Comparison of ENCODE assay signal across 8 cellular contexts in the genomic region with DNA sequence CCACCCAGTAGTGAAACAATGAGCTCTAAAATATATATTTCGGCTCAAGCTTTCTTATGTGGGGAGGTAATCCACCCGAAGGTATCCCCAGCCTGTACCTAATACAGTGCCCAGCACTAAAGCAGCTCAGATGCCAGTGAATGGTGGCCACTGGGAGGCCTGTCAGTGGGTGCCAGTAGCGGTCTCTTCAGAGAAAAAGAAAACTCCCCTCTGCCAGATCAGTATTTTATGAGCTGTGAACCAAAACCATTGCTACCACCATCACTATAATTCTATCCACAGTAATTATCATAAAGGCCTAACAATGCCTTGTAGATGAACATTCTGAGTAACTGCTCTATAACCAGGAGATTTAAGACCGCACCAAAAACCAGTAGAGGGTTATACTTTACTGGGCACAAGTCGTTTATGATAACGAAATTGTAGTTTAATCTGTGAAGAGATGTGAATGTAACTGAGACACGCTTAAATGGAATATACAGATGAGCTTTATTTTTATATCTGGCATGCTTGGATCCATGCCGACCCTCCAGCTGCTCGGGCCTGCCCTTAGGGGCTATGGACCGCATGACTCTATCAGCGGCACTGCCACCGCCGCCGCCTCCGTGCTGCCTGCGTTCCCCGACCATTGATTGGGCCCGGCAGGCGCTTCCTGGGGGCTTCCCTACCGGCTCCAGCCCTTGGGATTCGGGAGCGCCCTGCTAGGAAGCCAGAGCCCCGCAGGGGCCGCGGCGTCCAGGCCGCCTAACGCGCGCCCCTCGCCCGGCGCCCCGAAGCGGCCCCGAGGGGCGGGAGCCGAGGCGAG. TPM values are rescaled to one million over a fixed set of nuclear protein-coding genes. Genes with fewer than 3 reads are reported as not detected.
DNase-seq lines count a peak whose midpoint lies in the region; ATAC-seq and TF ChIP-seq lines count a peak whose summit lies in the region.

No MANE protein-coding gene starts in this region.

- H2BK12ac ChIP-seq in neuronal stem cell (ENCODE audit: low read length), result no peak overlapping the region

- H2BK5ac ChIP-seq in neuronal stem cell (ENCODE audit: low read length), result no peak overlapping the region

- H3K18ac ChIP-seq in neuronal stem cell (ENCODE audit: low read length), result peak overlapping the region; percentile 94

- H3K4me3 Mint-ChIP-seq in activated naive CD4-positive, alpha-beta T cell treated with anti-CD3 and anti-CD28 coated beads, Interleukin-2, amount 50 U/mL, for 24 hours, result peak overlapping the region; percentile 92

- H3K4ac ChIP-seq in neuronal stem cell (ENCODE audit: low read length), result no peak overlapping the region

- peak overlapping the region; percentile 89 for H2BK15ac ChIP-seq in neuronal stem cell (ENCODE audit: low read length)

- peak overlapping the region; percentile 74 for H3K9ac ChIP-seq in NT2/D1 (ENCODE audit: insufficient read length, low read depth)
- no peak overlapping the region for H3K9ac ChIP-seq in neuronal stem cell (ENCODE audit: low read depth, low read length, poor library complexity)

- no peak for TF ChIP-seq EP300 in gastroesophageal sphincter (IDR thresholded peaks at IDR 0.05)

- H3K4me1 Mint-ChIP-seq in activated naive CD4-positive, alpha-beta T cell treated with anti-CD3 and anti-CD28 coated beads, Interleukin-2, amount 50 U/mL, for 24 hours, result peaks cover 24% of the 10 kb centered on the region

- H3K4me2 ChIP-seq in neuronal stem cell (ENCODE audit: insufficient read depth, low read length, poor library complexity, severe bottlenecking), result peak overlapping the region; percentile 89

- H4K91ac ChIP-seq in neuronal stem cell (ENCODE audit: low read depth, low read length, poor library complexity), result no peak overlapping the region

- H3K27ac ChIP-seq in gastroesophageal sphincter, result peak overlapping the region; percentile 97 to 99 (median 98)
- H3K27ac ChIP-seq in neuronal stem cell (replicated peaks; ENCODE audit: low read length), result no peak overlapping the region

- H3K23ac ChIP-seq in neuronal stem cell (ENCODE audit: low read depth, low read length, poor library complexity), result no peak overlapping the region

- H3K36me3 ChIP-seq in NT2/D1 (ENCODE audit: insufficient read depth, insufficient read length, low read length) (no peaks in the 10 kb centered on the region), gastroesophageal sphincter (no peaks in the 10 kb centered on the region), neuronal stem cell (replicated peaks in 1 of 2; ENCODE audit: control insufficient read depth in 2 of 2, insufficient read depth in 2 of 2, low read length in 2 of 2) (no peaks in the 10 kb centered on the region)

- ATAC-seq in GM19324 (IDR thresholded peaks at IDR 0.05; ENCODE audit: low FRiP score, unreplicated experiment) (peak; percentile 21), HG03280 (IDR thresholded peaks at IDR 0.05; ENCODE audit: unreplicated experiment) (peak; percentile 27), gastroesophageal sphincter (peak; percentile 35)

- H3K27me3 ChIP-seq in NT2/D1 (ENCODE audit: insufficient read depth, insufficient read length), result no peaks in the 10 kb centered on the region
- H3K27me3 ChIP-seq in gastroesophageal sphincter, result no peaks in the 10 kb centered on the region
- no peaks in the 10 kb centered on the region for H3K27me3 ChIP-seq in neuronal stem cell (ENCODE audit: control insufficient read depth in 3 of 3, insufficient read depth in 3 of 3, low read depth in 1 of 3, low read length in 3 of 3)

- H2AK5ac ChIP-seq in neuronal stem cell (ENCODE audit: low read depth, low read length), result no peak overlapping the region

- H3K14ac ChIP-seq in neuronal stem cell (ENCODE audit: low read length), result no peak overlapping the region

- peak overlapping the region; percentile 99 for H3K27ac Mint-ChIP-seq in activated naive CD4-positive, alpha-beta T cell treated with anti-CD3 and anti-CD28 coated beads, Interleukin-2, amount 50 U/mL, for 24 hours

- 11 to 17% methylated on average over 7 to 8 of the region's 39 CpGs for WGBS in gastroesophageal sphincter (ENCODE audit: low coverage in 1 of 2), 2 donors
- WGBS in neuronal stem cell (ENCODE audit: extremely low coverage in 2 of 2, insufficient read length in 2 of 2, insufficient replicate concordance in 1 of 2), 2 donors, result no CpG with 5 or more reads among the region's 39 CpGs

- H3K4me1 ChIP-seq in NT2/D1 (ENCODE audit: insufficient read depth, insufficient read length), result no peaks in the 10 kb centered on the region
- peaks cover 3 to 56% (median 10%) of the 10 kb centered on the region in 3 donors for H3K4me1 ChIP-seq in gastroesophageal sphincter
- H3K4me1 ChIP-seq in neuronal stem cell (ENCODE audit: control insufficient read depth in 2 of 2, insufficient read depth in 1 of 2, low read depth in 1 of 2, low read length in 2 of 2), result peaks cover 0 to 4% of the 10 kb centered on the region in 2 donors

- peak overlapping the region; percentile 98 for H2AFZ ChIP-seq in neuronal stem cell (ENCODE audit: low read length)

- H3K4me3 ChIP-seq in NT2/D1 (ENCODE audit: insufficient read length, low read depth) (peak overlapping the region; percentile 58), gastroesophageal sphincter (peak overlapping the region; percentile 44 to 92), neuronal stem cell (ENCODE audit: low read length in 2 of 2) (peak overlapping the region; percentile 80 to 90)

- H3K79me1 ChIP-seq in neuronal stem cell (ENCODE audit: low read depth, low read length), result no peaks in the 10 kb centered on the region

- H3K9me3 Mint-ChIP-seq in activated naive CD4-positive, alpha-beta T cell treated with anti-CD3 and anti-CD28 coated beads, Interleukin-2, amount 50 U/mL, for 24 hours, result no peaks in the 10 kb centered on the region

- H3K9me3 ChIP-seq in NT2/D1 (ENCODE audit: insufficient read depth, low read length) (no peaks in the 10 kb centered on the region; the same call in 1 of the 2 replicates), gastroesophageal sphincter (no peaks in the 10 kb centered on the region), neuronal stem cell (replicated peaks in 1 of 2; ENCODE audit: control insufficient read depth in 2 of 2, insufficient read depth in 1 of 2, low read depth in 1 of 2, low read length in 2 of 2) (peaks cover 2 to 3% of the 10 kb centered on the region in 2 donors)

- peaks cover 21% of the 10 kb centered on the region for H3K36me3 Mint-ChIP-seq in activated naive CD4-positive, alpha-beta T cell treated with anti-CD3 and anti-CD28 coated beads, Interleukin-2, amount 50 U/mL, for 24 hours

- DNase-seq in CD1c-positive myeloid dendritic cell (ENCODE audit: extremely low spot score) (peak; percentile 22), NT2/D1 (ENCODE audit: low read depth, low spot score) (no peak), neuronal stem cell (ENCODE audit: low spot score) (peak; percentile 11), iPS-NIHi11 (ENCODE audit: low spot score) (no peak)

- peak in 1 of 2 donors; percentile 34 for TF ChIP-seq POLR2A in gastroesophageal sphincter (IDR thresholded peaks at IDR 0.05)

- no peak overlapping the region for H2BK120ac ChIP-seq in neuronal stem cell (ENCODE audit: low read depth, low read length)

- TF ChIP-seq CTCF in gastroesophageal sphincter (IDR thresholded peaks at IDR 0.05), result peak in 1 of 4 experiments; percentile 32

- H4K8ac ChIP-seq in neuronal stem cell (ENCODE audit: low read depth, low read length), result no peak overlapping the region

- H3K27me3 Mint-ChIP-seq in activated naive CD4-positive, alpha-beta T cell treated with anti-CD3 and anti-CD28 coated beads, Interleukin-2, amount 50 U/mL, for 24 hours, result no peaks in the 10 kb centered on the region

RNA-seq across cellular contexts. Expression of a gene that starts 0.6 kb away (rescaled TPM):
- 10 to 100 TPM; 27.6 to 50.1 (median 43.8) TPM for total RNA-seq in gastroesophageal sphincter
- 5.6 TPM for polyA plus RNA-seq in neuronal stem cell (2013, experiment 1 of 2)
- polyA plus RNA-seq in neuronal stem cell (2013, experiment 2 of 2), result 5.6 TPM

Comparison
In these comparisons a context has a peak if more than half of its experiments do, and no peak if none do; other contexts are left out.
1. DNase-seq: peak in CD1c-positive myeloid dendritic cell (single experiment) and neuronal stem cell (single experiment); none in NT2/D1 (single experiment) and iPS-NIHi11 (single experiment).
2. Peak in every context shown above with its lines, with median percentiles within 50 percentile points of each other: ATAC-seq and H3K4me3 ChIP-seq.